13 cellular contexts compared by ENCODE assay signal in the genomic region with DNA sequence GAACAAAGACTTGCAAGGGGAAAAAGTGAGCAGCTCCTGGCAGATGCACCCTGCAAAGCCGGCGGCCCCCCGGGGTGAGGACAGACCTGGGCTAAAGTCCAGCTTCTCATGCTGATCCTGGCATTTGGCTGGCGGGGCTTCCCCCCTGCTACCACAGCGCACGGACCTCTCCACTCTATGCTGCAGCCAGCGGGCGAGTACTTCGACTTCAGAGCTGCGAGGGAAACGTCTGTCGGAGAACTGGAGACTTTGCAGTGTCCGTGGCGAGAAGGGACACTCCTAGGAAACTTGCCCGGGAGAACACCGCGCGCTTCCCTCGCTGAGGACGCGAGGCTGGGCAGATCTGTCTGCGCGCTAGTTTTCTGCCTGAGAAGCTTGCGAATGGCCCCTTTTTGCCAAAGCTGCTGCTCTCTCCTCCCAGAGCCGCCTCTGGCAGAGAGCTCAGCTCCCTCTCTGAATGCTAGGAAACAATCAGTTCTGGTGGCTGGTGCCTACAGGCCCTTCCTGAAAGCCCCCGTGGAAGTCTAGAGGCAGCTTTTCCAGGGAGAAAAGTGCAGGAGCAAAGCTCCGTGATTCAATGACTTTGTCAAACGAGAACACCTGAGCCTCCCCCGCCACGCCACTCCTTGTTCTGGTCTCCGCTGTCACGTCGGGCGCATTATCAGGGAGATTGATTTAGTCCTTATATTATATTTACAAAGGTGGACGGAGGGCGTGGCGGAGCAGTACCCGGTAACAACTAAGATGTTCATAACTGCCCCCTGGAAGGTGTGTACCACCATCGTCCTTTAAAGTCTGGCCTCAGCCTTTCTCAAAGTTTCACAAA.
DNase-seq lines count a peak whose midpoint lies in the region; ATAC-seq, FAIRE-seq and TF ChIP-seq lines count a peak whose summit lies in the region.
"Had no signal": no experiment of that assay in that cellular context is flagged by ENCODE, and none has a peak within 500 bp of the region (broad histone marks: within the 10 kb centered on the region; RNA-seq: fewer than 3 reads in every experiment).

No MANE protein-coding gene starts in this region.

- no peak for FAIRE-seq in HepG2 (lab: Jason Lieb, UNC)
- FAIRE-seq in GM12892 (lab: Jason Lieb, UNC), result no peak

- CTCF ChIA-PET in HepG2 (lab: Yijun Ruan, JAX; ENCODE audit: low intra/inter-chr PET ratio, low total read pairs), result no interaction called here
- CTCF ChIA-PET in activated CD4-positive, alpha-beta T cell treated with anti-CD3 and anti-CD28 coated beads for 36 hours (lab: Charles Lee), result no interaction called here

- 23% methylated on average over 14 of the region's 39 CpGs for WGBS in HepG2 (ENCODE audit: low lambda C conversion rate)
- WGBS in right lobe of liver (ENCODE audit: insufficient coverage, low coverage, low lambda C conversion rate, missing lambda C conversion rate), result 13% methylated on average over 14 of the region's 39 CpGs
- 35 to 41% methylated on average over 30 to 39 of the region's 39 CpGs for WGBS in endodermal cell (ENCODE audit: insufficient coverage in 1 of 2, insufficient read length in 1 of 2), 2 experiments

- no peaks in the 10 kb centered on the region for H3K9me3 Mint-ChIP-seq in endodermal cell
- peaks cover 2% of the 10 kb centered on the region for H3K9me3 Mint-ChIP-seq in activated CD4-positive, alpha-beta T cell treated with anti-CD3 and anti-CD28 coated beads for 36 hours (ENCODE audit: low read depth)

- DNase-seq in HepG2 (ENCODE audit: low spot score) (no peak), right lobe of liver (no peak), endodermal cell (peak; percentile 80), GM10266 (ENCODE audit: extremely low spot score) (no peak), NCI-H2029 (lab: John Stamatoyannopoulos, UW) (no peak), GM12892 (ENCODE audit: insufficient read length) (no peak)
- no peak for DNase-seq in activated CD4-positive, alpha-beta T cell treated with anti-CD3 and anti-CD28 coated beads for 36 hours
- DNase-seq: activated naive CD4-positive, alpha-beta T cell treated with anti-CD3 and anti-CD28 coated beads, Interleukin-2, amount 50 U/mL, for 16 hours had no signal

- no peaks in the 10 kb centered on the region for H3K36me3 ChIP-seq in HepG2 (replicated peaks in 1 of 2; ENCODE audit: control insufficient read depth in 1 of 2, insufficient read depth in 2 of 2, low read length in 2 of 2)
- H3K36me3 ChIP-seq in right lobe of liver, result no peaks in the 10 kb centered on the region
- no peaks in the 10 kb centered on the region for H3K36me3 ChIP-seq in endodermal cell (ENCODE audit: control insufficient read depth, insufficient read depth, low read length)
- no peaks in the 10 kb centered on the region for H3K36me3 ChIP-seq in muscle layer of colon (ENCODE audit: insufficient read depth, low read length)
- H3K36me3 ChIP-seq: left lung had no signal

- no peak overlapping the region for H3K4me2 ChIP-seq in HepG2 (ENCODE audit: low read depth, low read length)

- H3K27ac ChIP-seq in HepG2 (ENCODE audit: extremely low read length, insufficient read depth, low read length), result no peak overlapping the region
- H3K27ac ChIP-seq in right lobe of liver, result no peak overlapping the region
- H3K27ac ChIP-seq in endodermal cell (ENCODE audit: low read depth, low read length), result no peak overlapping the region
- peak overlapping the region; percentile 39 for H3K27ac ChIP-seq in muscle layer of colon (ENCODE audit: low read depth, low read length)
- H3K27ac ChIP-seq: epithelial cell of prostate, left lung, skin epidermis had no signal

- H3K9me3 ChIP-seq in HepG2 (ENCODE audit: low read length) (no peaks in the 10 kb centered on the region; the same call in 1 of the 2 replicates), right lobe of liver (no peaks in the 10 kb centered on the region), endodermal cell (ENCODE audit: control insufficient read depth, low read length) (no peaks in the 10 kb centered on the region), muscle layer of colon (ENCODE audit: low read length) (no peaks in the 10 kb centered on the region)
- H3K9me3 ChIP-seq: left lung had no signal

- no peaks in the 10 kb centered on the region for H3K79me2 ChIP-seq in HepG2 (ENCODE audit: insufficient read depth, low read length)

- no peak overlapping the region for H2AFZ ChIP-seq in HepG2 (ENCODE audit: low read length)

- H3K27me3 ChIP-seq in HepG2 (ENCODE audit: control insufficient read depth in 1 of 2, insufficient read depth in 2 of 2, low read length in 2 of 2) (no peaks in the 10 kb centered on the region), right lobe of liver (no peaks in the 10 kb centered on the region), endodermal cell (ENCODE audit: control insufficient read depth, insufficient read depth, low read length, poor library complexity, severe bottlenecking) (peaks cover 36% of the 10 kb centered on the region), muscle layer of colon (ENCODE audit: control insufficient read depth in 1 of 2, insufficient read depth in 2 of 2, low read length in 2 of 2) (no peaks in the 10 kb centered on the region)

- no peak for TF ChIP-seq POLR2A in HepG2 (IDR thresholded peaks at IDR 0.05; ENCODE audit: insufficient read depth in 1 of 2, low read depth in 2 of 2, low read length in 2 of 2)
- TF ChIP-seq POLR2A in right lobe of liver (IDR thresholded peaks at IDR 0.05), result no peak
- no peak for TF ChIP-seq POLR2A in GM12892 (IDR thresholded peaks at IDR 0.05; ENCODE audit: low read depth, low read length)

- BruUV-seq in HepG2 (replicated peaks; lab: Mats Ljungman, UMichigan), result no TSS peak

- H3K4me1 Mint-ChIP-seq in endodermal cell, result peaks cover 19% of the 10 kb centered on the region
- H3K4me1 Mint-ChIP-seq in activated CD4-positive, alpha-beta T cell treated with anti-CD3 and anti-CD28 coated beads for 36 hours, result no peaks in the 10 kb centered on the region

- TF ChIP-seq CTCF in HepG2 (CRISPR knock-in tag; IDR thresholded peaks at IDR 0.05) (no peak), right lobe of liver (IDR thresholded peaks at IDR 0.05) (no peak), endodermal cell (conservative IDR thresholded peaks at IDR 0.05) (no peak), GM10266 (IDR thresholded peaks at IDR 0.05; ENCODE audit: control insufficient read depth, insufficient read depth, low read depth, missing control alignments) (no peak)

- ATAC-seq in HepG2 (peak; percentile 59), right lobe of liver (no peak)
- no peak for ATAC-seq in activated CD4-positive, alpha-beta T cell treated with anti-CD3 and anti-CD28 coated beads for 36 hours
- ATAC-seq: HCT116, left lung had no signal

- H3K9ac ChIP-seq in HepG2 (ENCODE audit: insufficient read depth, low read depth, low read length) (no peak overlapping the region), endodermal cell (ENCODE audit: extremely low read depth, low read length, poor library complexity, severe bottlenecking) (no peak overlapping the region), muscle layer of colon (ENCODE audit: low read length) (peak overlapping the region; percentile 13)

- no peak overlapping the region for H3K4me3 ChIP-seq in HepG2 (replicated peaks in 1 of 3; ENCODE audit: insufficient read depth in 1 of 3, low read depth in 2 of 3, low read length in 3 of 3)
- no peak overlapping the region for H3K4me3 ChIP-seq in right lobe of liver
- H3K4me3 ChIP-seq in endodermal cell (ENCODE audit: low read length), result peak overlapping the region; percentile 70
- H3K4me3 ChIP-seq in muscle layer of colon (ENCODE audit: low read depth in 1 of 2, low read length in 2 of 2), result peak overlapping the region; percentile 17 to 75
- H3K4me3 ChIP-seq: left lung had no signal

- H3K27me3 Mint-ChIP-seq in endodermal cell (ENCODE audit: insufficient read depth), result peaks cover 38% of the 10 kb centered on the region
- H3K27me3 Mint-ChIP-seq in activated CD4-positive, alpha-beta T cell treated with anti-CD3 and anti-CD28 coated beads for 36 hours, result no peaks in the 10 kb centered on the region

- peak overlapping the region; percentile 57 for H3K4me3 Mint-ChIP-seq in endodermal cell
- H3K4me3 Mint-ChIP-seq in activated CD4-positive, alpha-beta T cell treated with anti-CD3 and anti-CD28 coated beads for 36 hours, result no peak overlapping the region

- POLR2A ChIA-PET in HepG2 (lab: Yijun Ruan, JAX), result no interaction called here
- POLR2A ChIA-PET in activated CD4-positive, alpha-beta T cell treated with anti-CD3 and anti-CD28 coated beads for 36 hours (lab: Charles Lee), result no interaction called here

- H4K20me1 ChIP-seq in HepG2 (ENCODE audit: insufficient read depth, low read length), result no peaks in the 10 kb centered on the region

- H3K36me3 Mint-ChIP-seq in endodermal cell (ENCODE audit: low read depth), result no peaks in the 10 kb centered on the region
- H3K36me3 Mint-ChIP-seq in activated CD4-positive, alpha-beta T cell treated with anti-CD3 and anti-CD28 coated beads for 36 hours (ENCODE audit: low read depth), result no peaks in the 10 kb centered on the region

- TF ChIP-seq RAD21 in HepG2 (CRISPR knock-in tag; IDR thresholded peaks at IDR 0.05), result no peak

- H3K4me1 ChIP-seq in HepG2 (ENCODE audit: insufficient read depth, low read length), result no peaks in the 10 kb centered on the region
- H3K4me1 ChIP-seq in right lobe of liver, result no peaks in the 10 kb centered on the region
- peaks cover 2% of the 10 kb centered on the region for H3K4me1 ChIP-seq in endodermal cell (ENCODE audit: control insufficient read depth, insufficient read depth, low read length)
- H3K4me1 ChIP-seq in muscle layer of colon (ENCODE audit: insufficient read depth, low read length), result no peaks in the 10 kb centered on the region
- H3K4me1 ChIP-seq: left lung had no signal

- in situ Hi-C loops in HepG2 (cut with HindIII; ENCODE audit: extremely low pct_ligation_motif_present, low pct_unique_long_range_greater_than_20kb), result no loop called here

- no peak overlapping the region for H3K27ac Mint-ChIP-seq in endodermal cell
- no peak overlapping the region for H3K27ac Mint-ChIP-seq in activated CD4-positive, alpha-beta T cell treated with anti-CD3 and anti-CD28 coated beads for 36 hours

- intact Hi-C loops in HepG2 (cut with micrococcal nuclease; ENCODE audit: unreplicated experiment), result no loop called here
- intact Hi-C loops in right lobe of liver (cut with DNase I), result no loop called here
- intact Hi-C loops in activated CD4-positive, alpha-beta T cell treated with anti-CD3 and anti-CD28 coated beads for 36 hours (cut with DNase I, micrococcal nuclease), result no loop called here

- no peak for TF ChIP-seq EP300 in HepG2 (IDR thresholded peaks at IDR 0.05; ENCODE audit: low read depth in 2 of 2, low read length in 2 of 2)
- TF ChIP-seq EP300 in HepG2 (CRISPR knock-in tag; IDR thresholded peaks at IDR 0.05; ENCODE audit: borderline replicate concordance), result no peak

TF ChIP-seq in HepG2, 621 proteins besides CTCF, POLR2A, EP300 and RAD21 (continues in another document):
- TF ChIP-seq, protein P1, sequence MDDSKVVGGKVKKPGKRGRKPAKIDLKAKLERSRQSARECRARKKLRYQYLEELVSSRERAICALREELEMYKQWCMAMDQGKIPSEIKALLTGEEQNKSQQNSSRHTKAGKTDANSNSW (CRISPR knock-in tag; IDR thresholded peaks at IDR 0.05; ENCODE audit: borderline replicate concordance), result no peak
- no peak for TF ChIP-seq ZBTB21 (CRISPR knock-in tag; IDR thresholded peaks at IDR 0.05)
- TF ChIP-seq SPEN (CRISPR knock-in tag; IDR thresholded peaks at IDR 0.05; ENCODE audit: low read depth), result no peak
- TF ChIP-seq KAT7 (CRISPR knock-in tag; IDR thresholded peaks at IDR 0.05; ENCODE audit: borderline replicate concordance), result no peak
- no peak for TF ChIP-seq ZIK1 (CRISPR knock-in tag; IDR thresholded peaks at IDR 0.05; ENCODE audit: borderline replicate concordance, low read depth)

Comparison
In these comparisons a context has a peak if more than half of its experiments do, and no peak if none do; other contexts are left out.
1. H3K4me3 ChIP-seq: peak in endodermal cell (single experiment) and muscle layer of colon (2 of 2); none in HepG2 (0 of 3) and right lobe of liver (0 of 3).